In the genomic region with DNA sequence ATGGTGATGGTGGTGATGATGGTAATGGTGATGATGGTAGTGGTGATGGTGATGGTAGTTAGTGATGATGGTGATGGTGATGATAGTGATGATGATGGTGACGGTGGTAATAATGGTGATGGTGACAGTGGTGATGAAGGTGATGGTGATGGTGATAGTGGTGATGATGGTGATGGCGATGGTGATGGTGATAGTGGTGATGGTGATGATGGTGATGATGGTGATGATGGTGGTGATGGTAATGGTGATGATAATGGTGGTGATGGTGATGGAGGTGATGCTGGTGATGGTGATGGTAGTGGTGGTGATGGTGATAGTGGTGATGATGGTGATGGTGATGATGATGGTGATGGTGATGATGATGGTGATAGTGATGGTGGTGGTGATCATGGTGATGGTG, we compare ENCODE assay signal across 2 cellular contexts.
TF ChIP-seq lines count a peak whose summit lies in the region.

No MANE protein-coding gene starts in this region.

TF ChIP-seq in WTC11, 78 proteins besides CTCF, POLR2A, EP300 and RAD21:
- peak; percentile 69; the same call in 1 of the 2 replicates for TF ChIP-seq NFE2L1 (CRISPR knock-in tag; IDR thresholded peaks at IDR 0.05)
- TF ChIP-seq, protein P1, sequence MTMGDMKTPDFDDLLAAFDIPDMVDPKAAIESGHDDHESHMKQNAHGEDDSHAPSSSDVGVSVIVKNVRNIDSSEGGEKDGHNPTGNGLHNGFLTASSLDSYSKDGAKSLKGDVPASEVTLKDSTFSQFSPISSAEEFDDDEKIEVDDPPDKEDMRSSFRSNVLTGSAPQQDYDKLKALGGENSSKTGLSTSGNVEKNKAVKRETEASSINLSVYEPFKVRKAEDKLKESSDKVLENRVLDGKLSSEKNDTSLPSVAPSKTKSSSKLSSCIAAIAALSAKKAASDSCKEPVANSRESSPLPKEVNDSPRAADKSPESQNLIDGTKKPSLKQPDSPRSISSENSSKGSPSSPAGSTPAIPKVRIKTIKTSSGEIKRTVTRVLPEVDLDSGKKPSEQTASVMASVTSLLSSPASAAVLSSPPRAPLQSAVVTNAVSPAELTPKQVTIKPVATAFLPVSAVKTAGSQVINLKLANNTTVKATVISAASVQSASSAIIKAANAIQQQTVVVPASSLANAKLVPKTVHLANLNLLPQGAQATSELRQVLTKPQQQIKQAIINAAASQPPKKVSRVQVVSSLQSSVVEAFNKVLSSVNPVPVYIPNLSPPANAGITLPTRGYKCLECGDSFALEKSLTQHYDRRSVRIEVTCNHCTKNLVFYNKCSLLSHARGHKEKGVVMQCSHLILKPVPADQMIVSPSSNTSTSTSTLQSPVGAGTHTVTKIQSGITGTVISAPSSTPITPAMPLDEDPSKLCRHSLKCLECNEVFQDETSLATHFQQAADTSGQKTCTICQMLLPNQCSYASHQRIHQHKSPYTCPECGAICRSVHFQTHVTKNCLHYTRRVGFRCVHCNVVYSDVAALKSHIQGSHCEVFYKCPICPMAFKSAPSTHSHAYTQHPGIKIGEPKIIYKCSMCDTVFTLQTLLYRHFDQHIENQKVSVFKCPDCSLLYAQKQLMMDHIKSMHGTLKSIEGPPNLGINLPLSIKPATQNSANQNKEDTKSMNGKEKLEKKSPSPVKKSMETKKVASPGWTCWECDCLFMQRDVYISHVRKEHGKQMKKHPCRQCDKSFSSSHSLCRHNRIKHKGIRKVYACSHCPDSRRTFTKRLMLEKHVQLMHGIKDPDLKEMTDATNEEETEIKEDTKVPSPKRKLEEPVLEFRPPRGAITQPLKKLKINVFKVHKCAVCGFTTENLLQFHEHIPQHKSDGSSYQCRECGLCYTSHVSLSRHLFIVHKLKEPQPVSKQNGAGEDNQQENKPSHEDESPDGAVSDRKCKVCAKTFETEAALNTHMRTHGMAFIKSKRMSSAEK (CRISPR knock-in tag; IDR thresholded peaks at IDR 0.05; ENCODE audit: borderline replicate concordance): no peak

TF ChIP-seq in H1, 55 proteins besides CTCF, POLR2A, EP300 and RAD21:
- TF ChIP-seq KDM4A (IDR thresholded peaks at IDR 0.05; ENCODE audit: low read depth, low read length, severe bottlenecking) (no peak), EGR1 (IDR thresholded peaks at IDR 0.05; ENCODE audit: borderline replicate concordance, low read depth, low read length) (no peak), TAF1 (IDR thresholded peaks at IDR 0.05; ENCODE audit: low read depth, low read length) (no peak), TEAD4 (IDR thresholded peaks at IDR 0.05; ENCODE audit: low read depth, low read length) (no peak), CBX5 (IDR thresholded peaks at IDR 0.05; ENCODE audit: low read depth, low read length) (no peak), SIN3A (conservative IDR thresholded peaks at IDR 0.05 in 1 of 2, IDR thresholded peaks at IDR 0.05 in 1 of 2; ENCODE audit: low read depth in 1 of 2, low read length in 2 of 2) (no peak), BRCA1 (IDR thresholded peaks at IDR 0.05; ENCODE audit: low read depth, low read length) (no peak), SP1 (IDR thresholded peaks at IDR 0.05; ENCODE audit: low read depth, low read length) (no peak), FOSL1 (IDR thresholded peaks at IDR 0.05; ENCODE audit: insufficient read depth, low read depth, low read length) (no peak), GTF2F1 (IDR thresholded peaks at IDR 0.05; ENCODE audit: borderline replicate concordance, low read depth, low read length) (no peak), GABPA (IDR thresholded peaks at IDR 0.05; ENCODE audit: borderline replicate concordance, insufficient read depth, low read length) (no peak), TCF12 (IDR thresholded peaks at IDR 0.05; ENCODE audit: low read depth, low read length) (no peak)
- TF ChIP-seq, protein P2, sequence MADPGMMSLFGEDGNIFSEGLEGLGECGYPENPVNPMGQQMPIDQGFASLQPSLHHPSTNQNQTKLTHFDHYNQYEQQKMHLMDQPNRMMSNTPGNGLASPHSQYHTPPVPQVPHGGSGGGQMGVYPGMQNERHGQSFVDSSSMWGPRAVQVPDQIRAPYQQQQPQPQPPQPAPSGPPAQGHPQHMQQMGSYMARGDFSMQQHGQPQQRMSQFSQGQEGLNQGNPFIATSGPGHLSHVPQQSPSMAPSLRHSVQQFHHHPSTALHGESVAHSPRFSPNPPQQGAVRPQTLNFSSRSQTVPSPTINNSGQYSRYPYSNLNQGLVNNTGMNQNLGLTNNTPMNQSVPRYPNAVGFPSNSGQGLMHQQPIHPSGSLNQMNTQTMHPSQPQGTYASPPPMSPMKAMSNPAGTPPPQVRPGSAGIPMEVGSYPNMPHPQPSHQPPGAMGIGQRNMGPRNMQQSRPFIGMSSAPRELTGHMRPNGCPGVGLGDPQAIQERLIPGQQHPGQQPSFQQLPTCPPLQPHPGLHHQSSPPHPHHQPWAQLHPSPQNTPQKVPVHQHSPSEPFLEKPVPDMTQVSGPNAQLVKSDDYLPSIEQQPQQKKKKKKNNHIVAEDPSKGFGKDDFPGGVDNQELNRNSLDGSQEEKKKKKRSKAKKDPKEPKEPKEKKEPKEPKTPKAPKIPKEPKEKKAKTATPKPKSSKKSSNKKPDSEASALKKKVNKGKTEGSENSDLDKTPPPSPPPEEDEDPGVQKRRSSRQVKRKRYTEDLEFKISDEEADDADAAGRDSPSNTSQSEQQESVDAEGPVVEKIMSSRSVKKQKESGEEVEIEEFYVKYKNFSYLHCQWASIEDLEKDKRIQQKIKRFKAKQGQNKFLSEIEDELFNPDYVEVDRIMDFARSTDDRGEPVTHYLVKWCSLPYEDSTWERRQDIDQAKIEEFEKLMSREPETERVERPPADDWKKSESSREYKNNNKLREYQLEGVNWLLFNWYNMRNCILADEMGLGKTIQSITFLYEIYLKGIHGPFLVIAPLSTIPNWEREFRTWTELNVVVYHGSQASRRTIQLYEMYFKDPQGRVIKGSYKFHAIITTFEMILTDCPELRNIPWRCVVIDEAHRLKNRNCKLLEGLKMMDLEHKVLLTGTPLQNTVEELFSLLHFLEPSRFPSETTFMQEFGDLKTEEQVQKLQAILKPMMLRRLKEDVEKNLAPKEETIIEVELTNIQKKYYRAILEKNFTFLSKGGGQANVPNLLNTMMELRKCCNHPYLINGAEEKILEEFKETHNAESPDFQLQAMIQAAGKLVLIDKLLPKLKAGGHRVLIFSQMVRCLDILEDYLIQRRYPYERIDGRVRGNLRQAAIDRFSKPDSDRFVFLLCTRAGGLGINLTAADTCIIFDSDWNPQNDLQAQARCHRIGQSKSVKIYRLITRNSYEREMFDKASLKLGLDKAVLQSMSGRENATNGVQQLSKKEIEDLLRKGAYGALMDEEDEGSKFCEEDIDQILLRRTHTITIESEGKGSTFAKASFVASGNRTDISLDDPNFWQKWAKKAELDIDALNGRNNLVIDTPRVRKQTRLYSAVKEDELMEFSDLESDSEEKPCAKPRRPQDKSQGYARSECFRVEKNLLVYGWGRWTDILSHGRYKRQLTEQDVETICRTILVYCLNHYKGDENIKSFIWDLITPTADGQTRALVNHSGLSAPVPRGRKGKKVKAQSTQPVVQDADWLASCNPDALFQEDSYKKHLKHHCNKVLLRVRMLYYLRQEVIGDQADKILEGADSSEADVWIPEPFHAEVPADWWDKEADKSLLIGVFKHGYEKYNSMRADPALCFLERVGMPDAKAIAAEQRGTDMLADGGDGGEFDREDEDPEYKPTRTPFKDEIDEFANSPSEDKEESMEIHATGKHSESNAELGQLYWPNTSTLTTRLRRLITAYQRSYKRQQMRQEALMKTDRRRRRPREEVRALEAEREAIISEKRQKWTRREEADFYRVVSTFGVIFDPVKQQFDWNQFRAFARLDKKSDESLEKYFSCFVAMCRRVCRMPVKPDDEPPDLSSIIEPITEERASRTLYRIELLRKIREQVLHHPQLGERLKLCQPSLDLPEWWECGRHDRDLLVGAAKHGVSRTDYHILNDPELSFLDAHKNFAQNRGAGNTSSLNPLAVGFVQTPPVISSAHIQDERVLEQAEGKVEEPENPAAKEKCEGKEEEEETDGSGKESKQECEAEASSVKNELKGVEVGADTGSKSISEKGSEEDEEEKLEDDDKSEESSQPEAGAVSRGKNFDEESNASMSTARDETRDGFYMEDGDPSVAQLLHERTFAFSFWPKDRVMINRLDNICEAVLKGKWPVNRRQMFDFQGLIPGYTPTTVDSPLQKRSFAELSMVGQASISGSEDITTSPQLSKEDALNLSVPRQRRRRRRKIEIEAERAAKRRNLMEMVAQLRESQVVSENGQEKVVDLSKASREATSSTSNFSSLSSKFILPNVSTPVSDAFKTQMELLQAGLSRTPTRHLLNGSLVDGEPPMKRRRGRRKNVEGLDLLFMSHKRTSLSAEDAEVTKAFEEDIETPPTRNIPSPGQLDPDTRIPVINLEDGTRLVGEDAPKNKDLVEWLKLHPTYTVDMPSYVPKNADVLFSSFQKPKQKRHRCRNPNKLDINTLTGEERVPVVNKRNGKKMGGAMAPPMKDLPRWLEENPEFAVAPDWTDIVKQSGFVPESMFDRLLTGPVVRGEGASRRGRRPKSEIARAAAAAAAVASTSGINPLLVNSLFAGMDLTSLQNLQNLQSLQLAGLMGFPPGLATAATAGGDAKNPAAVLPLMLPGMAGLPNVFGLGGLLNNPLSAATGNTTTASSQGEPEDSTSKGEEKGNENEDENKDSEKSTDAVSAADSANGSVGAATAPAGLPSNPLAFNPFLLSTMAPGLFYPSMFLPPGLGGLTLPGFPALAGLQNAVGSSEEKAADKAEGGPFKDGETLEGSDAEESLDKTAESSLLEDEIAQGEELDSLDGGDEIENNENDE (IDR thresholded peaks at IDR 0.05; ENCODE audit: insufficient replicate concordance, low read length): no peak
TF ChIP-seq in H1: peak in this region for 0.
